ENCODE assay signal across 21 cellular contexts in the genomic region with DNA sequence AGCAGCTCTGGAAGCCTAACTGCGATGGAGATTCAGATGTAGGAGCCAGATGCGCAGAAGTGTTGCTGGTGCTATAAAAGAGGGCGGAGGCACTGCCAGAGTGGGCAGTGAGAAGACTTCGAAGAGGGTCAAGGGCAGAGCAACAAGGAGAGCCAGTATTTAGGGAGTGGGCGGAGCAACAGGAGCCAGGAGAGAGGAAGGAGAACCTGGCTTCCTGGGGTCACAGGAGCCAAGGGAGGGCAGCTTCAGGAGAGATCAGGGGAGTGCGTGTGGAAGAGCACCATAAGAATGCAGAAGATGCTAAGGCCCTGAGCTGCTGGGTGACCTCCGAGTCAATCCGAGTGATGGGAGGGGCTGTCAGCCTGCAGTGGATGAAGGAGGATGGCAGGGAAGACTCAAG. TPM values are rescaled to one million over a fixed set of nuclear protein-coding genes. Genes with fewer than 3 reads are reported as not detected.
A peak's percentile ranks its signal among the peaks of the same experiment; 100 is the strongest.
DNase-seq lines count a peak whose midpoint lies in the region; ATAC-seq, FAIRE-seq and TF ChIP-seq lines count a peak whose summit lies in the region.
"Had no signal": no experiment of that assay in that cellular context is flagged by ENCODE, and none has a peak within 500 bp of the region (broad histone marks: within the 10 kb centered on the region; RNA-seq: fewer than 3 reads in every experiment).

No MANE protein-coding gene starts in this region.

- TF ChIP-seq EP300 in H1 (IDR thresholded peaks at IDR 0.05; ENCODE audit: borderline replicate concordance in 1 of 2, low read depth in 2 of 2, low read length in 2 of 2): no peak
- no peak for TF ChIP-seq EP300 in upper lobe of left lung (IDR thresholded peaks at IDR 0.05)

- H3K9ac ChIP-seq in H1 (replicated peaks in 1 of 4; ENCODE audit: extremely low read depth in 1 of 4, low read depth in 3 of 4, low read length in 3 of 4): no peak overlapping the region
- H3K9ac ChIP-seq in mesenchymal stem cell (ENCODE audit: low read length): no peak overlapping the region
- H3K9ac ChIP-seq in stomach smooth muscle (ENCODE audit: low read length in 2 of 2): no peak overlapping the region
- H3K9ac ChIP-seq: KMS-11 had no signal

- H3K4me1 ChIP-seq in H1 (replicated peaks in 1 of 4; ENCODE audit: control insufficient read depth in 3 of 4, insufficient read depth in 4 of 4, low read length in 3 of 4): peaks cover 0 to 29% (median 22%) of the 10 kb centered on the region in 4 experiments; a peak in 6 of 7 replicates
- peaks cover 54% of the 10 kb centered on the region for H3K4me1 ChIP-seq in mesenchymal stem cell (ENCODE audit: control insufficient read depth, insufficient read depth, low read depth, low read length)
- H3K4me1 ChIP-seq in stomach smooth muscle (ENCODE audit: control insufficient read depth, insufficient read depth, low read length): peaks cover 67% of the 10 kb centered on the region
- peaks cover 37 to 39% (median 38%) of the 10 kb centered on the region in 4 donors for H3K4me1 ChIP-seq in upper lobe of left lung
- H3K4me1 ChIP-seq: HAP-1 had no signal

- no peak for TF ChIP-seq POLR2A in H1 (IDR thresholded peaks at IDR 0.05; ENCODE audit: control extremely low read depth in 1 of 2, low read depth in 2 of 2, low read length in 2 of 2)
- TF ChIP-seq POLR2A in upper lobe of left lung (IDR thresholded peaks at IDR 0.05): no peak

- no peaks in the 10 kb centered on the region for H4K20me1 ChIP-seq in H1 (replicated peaks in 1 of 2; ENCODE audit: control insufficient read depth in 1 of 2, insufficient read depth in 2 of 2, low read length in 2 of 2)

- H2BK120ac ChIP-seq in H1 (replicated peaks; ENCODE audit: low read depth, low read length): no peak overlapping the region
- H2BK120ac ChIP-seq in mesenchymal stem cell (ENCODE audit: low read depth, low read length): no peak overlapping the region

- CTCF ChIA-PET in H1 (lab: Charles Lee; ENCODE audit: partially characterized antibody): interaction anchor here (1.0 to 20.7 kb wide), 8 partner anchors 10 to 132 kb away, joined by 3 to 384 read pairs (median 88); a partner anchor contains a TSS

- no peak overlapping the region for H4K91ac ChIP-seq in H1 (replicated peaks; ENCODE audit: insufficient read length, low read length)
- no peak overlapping the region for H4K91ac ChIP-seq in mesenchymal stem cell (ENCODE audit: low read length)

- peaks cover 0 to 30% (median 26%) of the 10 kb centered on the region in 4 experiments; a peak in 5 of 7 replicates for H3K27me3 ChIP-seq in H1 (replicated peaks in 1 of 4; ENCODE audit: control insufficient read depth in 3 of 4, extremely low read depth in 1 of 4, insufficient read depth in 3 of 4, low read length in 3 of 4)
- H3K27me3 ChIP-seq in mesenchymal stem cell (ENCODE audit: control insufficient read depth in 1 of 2, insufficient read depth in 1 of 2, low read length in 2 of 2): no peaks in the 10 kb centered on the region
- H3K27me3 ChIP-seq in stomach smooth muscle (ENCODE audit: control insufficient read depth in 1 of 2, insufficient read depth in 2 of 2, low read length in 2 of 2): no peaks in the 10 kb centered on the region
- no peaks in the 10 kb centered on the region for H3K27me3 ChIP-seq in upper lobe of left lung

- no peak for FAIRE-seq in H1 (lab: Jason Lieb, UNC)
- FAIRE-seq: G401.6 had no signal

- H4K8ac ChIP-seq in H1 (ENCODE audit: extremely low read depth, insufficient read depth, low read length) (no peak overlapping the region), mesenchymal stem cell (ENCODE audit: low read length) (no peak overlapping the region)

- H3K36me3 Mint-ChIP-seq in activated naive CD8-positive, alpha-beta T cell treated with anti-CD3 and anti-CD28 coated beads, Interleukin-2, amount 10 ng/mL, durations not matched to agents 7 days and 5 days: no peaks in the 10 kb centered on the region
- no peaks in the 10 kb centered on the region for H3K36me3 Mint-ChIP-seq in activated naive CD8-positive, alpha-beta T cell treated with anti-CD3 and anti-CD28 coated beads, Interleukin-2, amount 50 U/mL, for 24 hours (ENCODE audit: low read depth)

- peak overlapping the region; percentile 19; the same call in 1 of the 2 replicates for H2BK15ac ChIP-seq in H1 (ENCODE audit: low read length)
- no peak overlapping the region for H2BK15ac ChIP-seq in mesenchymal stem cell (ENCODE audit: low read depth, poor library complexity, severe bottlenecking)

- H2BK5ac ChIP-seq in H1 (ENCODE audit: low read depth, low read length): peak overlapping the region; percentile 52; the same call in 1 of the 2 replicates
- no peak overlapping the region for H2BK5ac ChIP-seq in mesenchymal stem cell (ENCODE audit: low read depth, low read length, poor library complexity, severe bottlenecking)

- H3K4me3 ChIP-seq in H1 (ENCODE audit: extremely low read depth in 1 of 4, insufficient read depth in 2 of 4, low read depth in 3 of 4, low read length in 4 of 4): no peak overlapping the region
- no peak overlapping the region for H3K4me3 ChIP-seq in mesenchymal stem cell (ENCODE audit: insufficient read depth in 1 of 2, low read depth in 1 of 2, low read length in 2 of 2)
- no peak overlapping the region for H3K4me3 ChIP-seq in stomach smooth muscle (ENCODE audit: low read length in 2 of 2)
- H3K4me3 ChIP-seq in upper lobe of left lung: no peak overlapping the region
- H3K4me3 ChIP-seq: HAP-1 had no signal

- no peak overlapping the region for H3K18ac ChIP-seq in H1 (ENCODE audit: extremely low read depth, low read length)
- H3K18ac ChIP-seq in mesenchymal stem cell (ENCODE audit: low read depth in 1 of 2, low read length in 2 of 2): no peak overlapping the region

- DNase-seq in activated naive CD8-positive, alpha-beta T cell treated with anti-CD3 and anti-CD28 coated beads, Interleukin-2, amount 10 ng/mL, durations not matched to agents 7 days and 5 days: no peak
- DNase-seq in activated naive CD8-positive, alpha-beta T cell treated with anti-CD3 and anti-CD28 coated beads, Interleukin-2, amount 50 U/mL, for 24 hours: no peak
- no peak for DNase-seq in H1 (ENCODE audit: low read depth in 1 of 2, low spot score in 2 of 2)
- DNase-seq in mesenchymal stem cell: no peak
- DNase-seq in GM03348 (ENCODE audit: low spot score): no peak
- no peak for DNase-seq in upper lobe of left lung
- DNase-seq in SHP77 treated with DMSO at 0.1 percent for 48 hours (lab: John Stamatoyannopoulos, UW): no peak
- DNase-seq: Caco-2; CD4-positive, alpha-beta T cell; NCI-H1417 treated with DMSO at 0.1 percent for 48 hours; NCI-H187 treated with DMSO at 0.1 percent for 48 hours; NCI-H2227 treated with DMSO at 0.1 percent for 48 hours; NCI-H510A treated with DMSO at 0.1 percent for 48 hours; NCI-H774; PC-3; RPMI8226 had no signal

- no peaks in the 10 kb centered on the region for H3K9me3 ChIP-seq in H1 (ENCODE audit: insufficient read depth in 2 of 2, low read depth in 1 of 2, low read length in 1 of 2)
- H3K9me3 ChIP-seq in mesenchymal stem cell (ENCODE audit: control insufficient read depth, low read length): no peaks in the 10 kb centered on the region
- no peaks in the 10 kb centered on the region for H3K9me3 ChIP-seq in stomach smooth muscle (ENCODE audit: control insufficient read depth in 2 of 2, low read length in 2 of 2)
- no peaks in the 10 kb centered on the region for H3K9me3 ChIP-seq in upper lobe of left lung
- H3K9me3 ChIP-seq: Caco-2, HAP-1 had no signal

- POLR2A ChIA-PET in activated naive CD8-positive, alpha-beta T cell treated with anti-CD3 and anti-CD28 coated beads, Interleukin-2, amount 10 ng/mL, durations not matched to agents 7 days and 5 days (lab: Charles Lee): interaction anchor here (0.6 to 0.8 kb wide), 2 partner anchors 9 to 14 kb away, joined by 3 read pairs; no protein-coding TSS in a partner anchor
- POLR2A ChIA-PET in H1 (lab: Charles Lee; ENCODE audit: partially characterized antibody): interaction anchor here (0.7 to 32.5 kb wide), 4 partner anchors 9 to 134 kb away, joined by 3 to 672 read pairs (median 26); a partner anchor contains a TSS

- H3K14ac ChIP-seq in H1 (ENCODE audit: insufficient read length) (no peak overlapping the region), mesenchymal stem cell (ENCODE audit: low read length in 2 of 2) (no peak overlapping the region)

- H3K4ac ChIP-seq in H1 (replicated peaks; ENCODE audit: insufficient read length, low read depth, low read length) (no peak overlapping the region), mesenchymal stem cell (ENCODE audit: low read depth in 1 of 2, low read length in 2 of 2) (peak overlapping the region in 1 of 2 experiments; percentile 2)

- peaks cover 12% of the 10 kb centered on the region; the same call in 1 of the 2 replicates for H3K23me2 ChIP-seq in H1 (ENCODE audit: low read depth, low read length)

- H3K27ac Mint-ChIP-seq in activated naive CD8-positive, alpha-beta T cell treated with anti-CD3 and anti-CD28 coated beads, Interleukin-2, amount 10 ng/mL, durations not matched to agents 7 days and 5 days: peak overlapping the region; percentile 1
- H3K27ac Mint-ChIP-seq in activated naive CD8-positive, alpha-beta T cell treated with anti-CD3 and anti-CD28 coated beads, Interleukin-2, amount 50 U/mL, for 24 hours: no peak overlapping the region
- H3K27ac Mint-ChIP-seq: CD4-positive, alpha-beta T cell had no signal

- no peak overlapping the region; the same call in 1 of the 2 replicates for H2AK5ac ChIP-seq in H1 (ENCODE audit: low read depth, low read length)
- H2AK5ac ChIP-seq in mesenchymal stem cell (ENCODE audit: low read length, severe bottlenecking): peak overlapping the region; percentile 50

- no peak overlapping the region for H3K4me3 Mint-ChIP-seq in activated naive CD8-positive, alpha-beta T cell treated with anti-CD3 and anti-CD28 coated beads, Interleukin-2, amount 10 ng/mL, durations not matched to agents 7 days and 5 days
- no peak overlapping the region for H3K4me3 Mint-ChIP-seq in activated naive CD8-positive, alpha-beta T cell treated with anti-CD3 and anti-CD28 coated beads, Interleukin-2, amount 50 U/mL, for 24 hours
- H3K4me3 Mint-ChIP-seq: CD4-positive, alpha-beta T cell had no signal

- H3K79me1 ChIP-seq in H1 (ENCODE audit: low read depth, low read length) (no peaks in the 10 kb centered on the region), mesenchymal stem cell (replicated peaks; ENCODE audit: low read length, poor library complexity, severe bottlenecking) (peaks cover 9% of the 10 kb centered on the region)

- peak overlapping the region; percentile 80; the same call in 1 of the 2 replicates for H2BK20ac ChIP-seq in H1 (ENCODE audit: low read length)

- no peaks in the 10 kb centered on the region for H3K9me3 Mint-ChIP-seq in activated naive CD8-positive, alpha-beta T cell treated with anti-CD3 and anti-CD28 coated beads, Interleukin-2, amount 10 ng/mL, durations not matched to agents 7 days and 5 days
- no peaks in the 10 kb centered on the region for H3K9me3 Mint-ChIP-seq in activated naive CD8-positive, alpha-beta T cell treated with anti-CD3 and anti-CD28 coated beads, Interleukin-2, amount 50 U/mL, for 24 hours
- H3K9me3 Mint-ChIP-seq: CD4-positive, alpha-beta T cell had no signal

- TF ChIP-seq CTCF in H1 (IDR thresholded peaks at IDR 0.05; ENCODE audit: control extremely low read depth in 1 of 3, insufficient read depth in 1 of 3, low read depth in 1 of 3, low read length in 3 of 3) (no peak), upper lobe of left lung (IDR thresholded peaks at IDR 0.05) (no peak)

- H3K27ac ChIP-seq in H1 (ENCODE audit: low read depth, low read length): no peak overlapping the region
- H3K27ac ChIP-seq in mesenchymal stem cell (ENCODE audit: low read length, poor library complexity, severe bottlenecking): no peak overlapping the region
- H3K27ac ChIP-seq in stomach smooth muscle (ENCODE audit: low read length): peak overlapping the region; percentile 18
- no peak overlapping the region for H3K27ac ChIP-seq in upper lobe of left lung
- H3K27ac ChIP-seq: 22Rv1, KMS-11 had no signal

- no peak for ATAC-seq in activated naive CD8-positive, alpha-beta T cell treated with anti-CD3 and anti-CD28 coated beads, Interleukin-2, amount 10 ng/mL, durations not matched to agents 7 days and 5 days (ENCODE audit: low read depth)
- no peak for ATAC-seq in activated naive CD8-positive, alpha-beta T cell treated with anti-CD3 and anti-CD28 coated beads, Interleukin-2, amount 50 U/mL, for 24 hours
- no peak for ATAC-seq in upper lobe of left lung (ENCODE audit: low FRiP score in 2 of 2)
- ATAC-seq: PC-3 had no signal

- H3K36me3 ChIP-seq in H1 (ENCODE audit: control insufficient read depth in 2 of 4, insufficient read depth in 4 of 4, low read length in 3 of 4) (no peaks in the 10 kb centered on the region), mesenchymal stem cell (ENCODE audit: control insufficient read depth in 1 of 2, insufficient read depth in 2 of 2, low read depth in 1 of 2, low read length in 2 of 2) (peaks cover 35 to 38% of the 10 kb centered on the region in 2 experiments), stomach smooth muscle (ENCODE audit: control insufficient read depth in 2 of 2, insufficient read depth in 2 of 2, low read length in 2 of 2) (peaks cover 16 to 20% of the 10 kb centered on the region in 2 donors), upper lobe of left lung (peaks cover 0 to 13% (median 9%) of the 10 kb centered on the region in 4 donors)
- H3K36me3 ChIP-seq: HAP-1 had no signal

- H3K56ac ChIP-seq in H1 (replicated peaks; ENCODE audit: insufficient read length, low read depth, low read length): no peak overlapping the region

- H3K4me1 Mint-ChIP-seq in activated naive CD8-positive, alpha-beta T cell treated with anti-CD3 and anti-CD28 coated beads, Interleukin-2, amount 10 ng/mL, durations not matched to agents 7 days and 5 days: peaks cover 29% of the 10 kb centered on the region
- peaks cover 27% of the 10 kb centered on the region for H3K4me1 Mint-ChIP-seq in activated naive CD8-positive, alpha-beta T cell treated with anti-CD3 and anti-CD28 coated beads, Interleukin-2, amount 50 U/mL, for 24 hours

- H2BK12ac ChIP-seq in H1 (ENCODE audit: low read depth, low read length): peak overlapping the region; percentile 50; the same call in 1 of the 2 replicates
- H2BK12ac ChIP-seq in mesenchymal stem cell (ENCODE audit: low read length in 2 of 2): peak overlapping the region in 1 of 2 experiments; percentile 38

- H3K4me2 ChIP-seq in H1 (ENCODE audit: insufficient read depth in 1 of 2, low read depth in 2 of 2, low read length in 2 of 2) (no peak overlapping the region), mesenchymal stem cell (ENCODE audit: low read length, poor library complexity, severe bottlenecking) (no peak overlapping the region)
- H3K4me2 ChIP-seq: KMS-11 had no signal

- H4K5ac ChIP-seq in H1 (ENCODE audit: insufficient read length, low read depth, low read length): no peak overlapping the region

- 84% methylated on average over 8 of the region's 8 CpGs; no CpG with 5 or more reads in 1 of the 2 experiments for WGBS in H1 (ENCODE audit: extremely low coverage in 1 of 2, insufficient coverage in 1 of 2, insufficient read length in 1 of 2, insufficient replicate concordance in 2 of 2, low coverage in 1 of 2, low lambda C conversion rate in 2 of 2, missing lambda C conversion rate in 1 of 2), 2 experiments
- WGBS in mesenchymal stem cell: 87% methylated on average over 8 of the region's 8 CpGs
- 87 to 88% methylated on average over 8 of the region's 8 CpGs for WGBS in upper lobe of left lung, 2 donors

- H2AFZ ChIP-seq in H1 (ENCODE audit: low read length) (no peak overlapping the region), mesenchymal stem cell (ENCODE audit: low read depth, low read length) (no peak overlapping the region)

- H3K23ac ChIP-seq in H1 (ENCODE audit: insufficient read length): no peak overlapping the region
- H3K23ac ChIP-seq in mesenchymal stem cell (ENCODE audit: low read length in 2 of 2): no peak overlapping the region

- H3K79me2 ChIP-seq in H1 (ENCODE audit: control insufficient read depth in 1 of 2, insufficient read depth in 2 of 2, low read length in 2 of 2): no peaks in the 10 kb centered on the region

- peaks cover 43% of the 10 kb centered on the region for H3K27me3 Mint-ChIP-seq in activated naive CD8-positive, alpha-beta T cell treated with anti-CD3 and anti-CD28 coated beads, Interleukin-2, amount 10 ng/mL, durations not matched to agents 7 days and 5 days
- peaks cover 35% of the 10 kb centered on the region for H3K27me3 Mint-ChIP-seq in activated naive CD8-positive, alpha-beta T cell treated with anti-CD3 and anti-CD28 coated beads, Interleukin-2, amount 50 U/mL, for 24 hours

- no peak for TF ChIP-seq RAD21 in H1 (IDR thresholded peaks at IDR 0.05 in 1 of 2, conservative IDR thresholded peaks at IDR 0.05 in 1 of 2; ENCODE audit: low read depth in 2 of 2, low read length in 2 of 2)

RNA-seq across cellular contexts. Expression of a gene that starts 14.4 kb away (rescaled TPM):
- 10 to 100 TPM; 32.1 to 38.2 TPM for total RNA-seq in activated naive CD8-positive, alpha-beta T cell treated with anti-CD3 and anti-CD28 coated beads, Interleukin-2, amount 10 ng/mL, durations not matched to agents 7 days and 5 days
- total RNA-seq in H1 (2021; fragmentation: NEBNext Ultra II Directional; extraction: Animal tissue kit (Norgen Biotek cat#: 25700)): 60.4 and 73.4 TPM in 2 replicates
- polyA plus RNA-seq in H1 (2011; rRNA removed): 32.9 and 38.6 TPM in 2 replicates
- polyA plus RNA-seq in H1 (2011; cell fraction: cytosol; rRNA removed): 68.9 TPM
- 26.0 TPM for polyA plus RNA-seq in H1 (2011; cell fraction: nucleus; rRNA removed)
- polyA plus RNA-seq in H1 (2012, experiment 1 of 2): 64.2 to 105 TPM (median 72.5 TPM) in 4 replicates
- polyA plus RNA-seq in H1 (2012, experiment 2 of 2): 49.1 TPM
- polyA plus RNA-seq in H1 (2013, experiment 1 of 2): 25.2 TPM
- polyA plus RNA-seq in H1 (2013, experiment 2 of 2): 26.2 TPM
- polyA minus RNA-seq in H1 (2011; rRNA and poly(A)+ RNA removed): 18.4 and 25.9 TPM in 2 replicates
- polyA minus RNA-seq in H1 (2011; cell fraction: cytosol; rRNA and poly(A)+ RNA removed): 10.5 TPM
- 21.0 TPM for polyA minus RNA-seq in H1 (2011; cell fraction: nucleus; rRNA and poly(A)+ RNA removed)
- 23.0 TPM for polyA plus RNA-seq in mesenchymal stem cell (2013, experiment 1 of 2)
- polyA plus RNA-seq in mesenchymal stem cell (2013, experiment 2 of 2): 21.0 TPM
- 10 to 100 TPM; 11.4 to 50.6 (median 19.1) TPM for total RNA-seq in upper lobe of left lung
